In genomic region chr11:37623778-37624177, GRCh38 we compare ENCODE assay signal across 11 cellular contexts.
"Had no signal": no experiment of that assay in that cellular context is flagged by ENCODE, and none has a peak within 500 bp of the region (broad histone marks: within the 10 kb centered on the region; RNA-seq: fewer than 3 reads in every experiment).

No MANE protein-coding gene starts in this region.

- ATAC-seq: GM23338, HCT116 had no signal

- H3K27ac Mint-ChIP-seq: GM23338, H9, HFFc6 had no signal

- H3K4me2 ChIP-seq: GM23338 had no signal

- DNase-seq: GM23248, GOT3, H7, H9, HCEC 1CT, HFFc6 had no signal

- H3K9me3 ChIP-seq: HAP-1 had no signal

- H3K4me1 ChIP-seq: HAP-1 had no signal

- H3K27ac ChIP-seq: GM23248 had no signal

- H3K4me3 ChIP-seq: GM23248, GM23338, HAP-1 had no signal

- H2AFZ ChIP-seq: GM23248, GM23338 had no signal

- H3K4me3 Mint-ChIP-seq: GM23338, H9, HFFc6 had no signal

- FAIRE-seq: H1, H54 had no signal

- H3K9ac ChIP-seq: GM23248 had no signal

- H3K36me3 ChIP-seq: HAP-1 had no signal
